In genomic region chr18:60506682-60507081, GRCh38 we compare ENCODE assay signal across 27 cellular contexts.
DNase-seq lines count a peak whose midpoint lies in the region; ATAC-seq and TF ChIP-seq lines count a peak whose summit lies in the region.
"Had no signal": no experiment of that assay in that cellular context is flagged by ENCODE, and none has a peak within 500 bp of the region (broad histone marks: within the 10 kb centered on the region; RNA-seq: fewer than 3 reads in every experiment).

No MANE protein-coding gene starts in this region.

- H2AFZ ChIP-seq in PC-3 (ENCODE audit: low read length), result no peak overlapping the region
- H2AFZ ChIP-seq in mesenchymal stem cell (ENCODE audit: low read depth, low read length), result no peak overlapping the region
- H2AFZ ChIP-seq: hepatocyte had no signal

- intact Hi-C loops in PC-3 (cut with micrococcal nuclease), result loop anchor here (2.0 kb wide), 1 partner anchor 34 kb away; no protein-coding TSS in a partner anchor

- H4K20me1 ChIP-seq in PC-3 (ENCODE audit: low read length), result no peaks in the 10 kb centered on the region

- no peak overlapping the region for H2BK120ac ChIP-seq in mesenchymal stem cell (ENCODE audit: low read depth, low read length)

- BruUV-seq in PC-3 (replicated peaks; lab: Mats Ljungman, UMichigan), result no TSS peak

- POLR2A ChIA-PET in PC-3 (lab: Charles Lee; ENCODE audit: unreplicated experiment), result no interaction called here

- no peak overlapping the region for H2AK5ac ChIP-seq in mesenchymal stem cell (ENCODE audit: low read length, severe bottlenecking)

- no peak overlapping the region for H3K18ac ChIP-seq in mesenchymal stem cell (ENCODE audit: low read depth in 1 of 2, low read length in 2 of 2)

- no peak overlapping the region for H3K23ac ChIP-seq in mesenchymal stem cell (ENCODE audit: low read length in 2 of 2)

- no peak overlapping the region for H3K4ac ChIP-seq in mesenchymal stem cell (ENCODE audit: low read depth in 1 of 2, low read length in 2 of 2)

- H3K9ac ChIP-seq in PC-3 (ENCODE audit: low read length) (no peak overlapping the region), mesenchymal stem cell (ENCODE audit: low read length) (no peak overlapping the region)

- DNase-seq in AG09319 (ENCODE audit: extremely low read depth, low read depth), result peak; percentile 49
- peak; percentile 8 for DNase-seq in EH (ENCODE audit: low read depth)
- DNase-seq in PC-3, result no peak
- DNase-seq in foreskin fibroblast, result peak; percentile 53 to 83
- DNase-seq in SW 1271 (lab: John Stamatoyannopoulos, UW), result no peak
- DNase-seq in mesenchymal stem cell, result no peak
- DNase-seq in hippocampal formation (lab: John Stamatoyannopoulos, UW), result no peak
- DNase-seq: activated CD4-positive, alpha-beta T cell treated with anti-CD3 and anti-CD28 coated beads, Interleukin-2, amount 50 U/mL, for 1 hour; activated naive CD4-positive, alpha-beta T cell treated with Interleukin-2 at 50 U/mL for 16 hours; adrenal gland; Calu3; dorsolateral prefrontal cortex; EL; foreskin keratinocyte; IMR-90; left colon; NCI-H187 treated with DMSO at 0.1 percent for 48 hours; NCI-H2227 treated with DMSO at 0.1 percent for 48 hours; posterior cingulate gyrus; right cardiac atrium; Right ventricle myocardium superior; stimulated activated CD4-positive, alpha-beta T cell treated with anti-CD3 and anti-CD28 coated beads, Interleukin-2, amount 100 ng/mL, for 48 hours; T1000; trophoblast cell had no signal

- no peak overlapping the region for H3K4me3 ChIP-seq in PC-3 (ENCODE audit: low read length)
- no peak overlapping the region for H3K4me3 ChIP-seq in foreskin fibroblast (ENCODE audit: low read depth in 1 of 2, low read length in 2 of 2)
- H3K4me3 ChIP-seq in mesenchymal stem cell (ENCODE audit: insufficient read depth in 1 of 2, low read depth in 1 of 2, low read length in 2 of 2), result no peak overlapping the region
- H3K4me3 ChIP-seq: adrenal gland, dorsolateral prefrontal cortex, HAP-1, hepatocyte had no signal

- H3K79me1 ChIP-seq in mesenchymal stem cell (replicated peaks; ENCODE audit: low read length, poor library complexity, severe bottlenecking), result no peaks in the 10 kb centered on the region

- no peak overlapping the region for H4K91ac ChIP-seq in mesenchymal stem cell (ENCODE audit: low read length)

- H3K27me3 ChIP-seq in PC-3 (ENCODE audit: low read length), result no peaks in the 10 kb centered on the region
- H3K27me3 ChIP-seq in mesenchymal stem cell (ENCODE audit: control insufficient read depth in 1 of 2, insufficient read depth in 1 of 2, low read length in 2 of 2), result no peaks in the 10 kb centered on the region
- H3K27me3 ChIP-seq: adrenal gland, hepatocyte had no signal

- H2BK5ac ChIP-seq in mesenchymal stem cell (ENCODE audit: low read depth, low read length, poor library complexity, severe bottlenecking), result no peak overlapping the region

- TF ChIP-seq CTCF in AG09319 (IDR thresholded peaks at IDR 0.05; ENCODE audit: low read depth, low read length), result no peak
- no peak for TF ChIP-seq CTCF in PC-3 (conservative IDR thresholded peaks at IDR 0.05; ENCODE audit: low read depth, low read length)
- no peak for TF ChIP-seq CTCF in foreskin fibroblast (IDR thresholded peaks at IDR 0.05; ENCODE audit: low read depth, low read length)

- H3K4me1 ChIP-seq in PC-3 (ENCODE audit: insufficient read depth, low read length) (peaks cover 7% of the 10 kb centered on the region; the same call in 1 of the 2 replicates), mesenchymal stem cell (ENCODE audit: control insufficient read depth, insufficient read depth, low read depth, low read length) (no peaks in the 10 kb centered on the region)
- H3K4me1 ChIP-seq: adrenal gland, foreskin keratinocyte, HAP-1 had no signal

- no peaks in the 10 kb centered on the region for H3K79me2 ChIP-seq in PC-3 (ENCODE audit: low read length)
- H3K79me2 ChIP-seq: hepatocyte had no signal

- peak overlapping the region in 1 of 2 experiments; percentile 65 for H3K14ac ChIP-seq in mesenchymal stem cell (ENCODE audit: low read length in 2 of 2)

- CTCF ChIA-PET in PC-3 (lab: Charles Lee), result no interaction called here

- H2BK15ac ChIP-seq in mesenchymal stem cell (ENCODE audit: low read depth, poor library complexity, severe bottlenecking), result no peak overlapping the region

- H2BK12ac ChIP-seq in mesenchymal stem cell (ENCODE audit: low read length in 2 of 2), result no peak overlapping the region

- peak; percentile 37 for ATAC-seq in PC-3
- ATAC-seq: foreskin keratinocyte, left colon, right cardiac atrium, WTC11 had no signal

- H3K9me2 ChIP-seq in PC-3 (replicated peaks; ENCODE audit: low read length), result no peaks in the 10 kb centered on the region

- no peak overlapping the region for H4K8ac ChIP-seq in mesenchymal stem cell (ENCODE audit: low read length)

- H3K36me3 ChIP-seq in PC-3 (ENCODE audit: low read depth, low read length), result no peaks in the 10 kb centered on the region
- H3K36me3 ChIP-seq in mesenchymal stem cell (ENCODE audit: control insufficient read depth in 1 of 2, insufficient read depth in 2 of 2, low read depth in 1 of 2, low read length in 2 of 2), result no peaks in the 10 kb centered on the region
- H3K36me3 ChIP-seq: adrenal gland, HAP-1 had no signal

- H3K27ac ChIP-seq in PC-3 (ENCODE audit: low read length) (no peak overlapping the region), mesenchymal stem cell (ENCODE audit: low read length, poor library complexity, severe bottlenecking) (no peak overlapping the region)
- H3K27ac ChIP-seq: adrenal gland, dorsolateral prefrontal cortex, foreskin keratinocyte, hepatocyte had no signal

- H3K4me2 ChIP-seq in PC-3 (ENCODE audit: low read length), result no peak overlapping the region
- H3K4me2 ChIP-seq in mesenchymal stem cell (ENCODE audit: low read length, poor library complexity, severe bottlenecking), result no peak overlapping the region
- H3K4me2 ChIP-seq: hepatocyte had no signal

- H3K9me3 ChIP-seq in PC-3 (ENCODE audit: low read length) (no peaks in the 10 kb centered on the region), mesenchymal stem cell (ENCODE audit: control insufficient read depth, low read length) (no peaks in the 10 kb centered on the region)
- H3K9me3 ChIP-seq: adrenal gland, HAP-1 had no signal

- no peaks in the 10 kb centered on the region for H3F3A ChIP-seq in PC-3 (ENCODE audit: low read length, unreplicated experiment)

- WGBS in mesenchymal stem cell, result 50% methylated on average over 4 of the region's 4 CpGs

Comparison
In these comparisons a context has a peak if more than half of its experiments do, and no peak if none do; other contexts are left out.
1. DNase-seq: peak in AG09319 (single experiment), EH (single experiment) and foreskin fibroblast (2 of 2); none in PC-3 (single experiment), SW 1271 (0 of 2), mesenchymal stem cell (single experiment) and hippocampal formation (0 of 2).